ENCODE assay signal across 9 cellular contexts in genomic region chr3:184540777-184541681, GRCh38. TPM values are rescaled to one million over a fixed set of nuclear protein-coding genes. Genes with fewer than 3 reads are reported as not detected.
DNase-seq lines count a peak whose midpoint lies in the region; ATAC-seq and TF ChIP-seq lines count a peak whose summit lies in the region.
"Had no signal": no experiment of that assay in that cellular context is flagged by ENCODE, and none has a peak within 500 bp of the region (broad histone marks: within the 10 kb centered on the region; RNA-seq: fewer than 3 reads in every experiment).

No MANE protein-coding gene starts in this region.

- no peak overlapping the region for H3K27ac Mint-ChIP-seq in progenitor cell of endocrine pancreas
- H3K27ac Mint-ChIP-seq: natural killer cell treated with Interleukin-12 subunit alpha and Interleukin-12 subunit beta and Interleukin-15 and Interleukin-18, amount 100 ng/mL, for 72 hours had no signal

- no peak overlapping the region for H3K4me3 Mint-ChIP-seq in progenitor cell of endocrine pancreas (ENCODE audit: low read depth)
- H3K4me3 Mint-ChIP-seq: natural killer cell treated with Interleukin-12 subunit alpha and Interleukin-12 subunit beta and Interleukin-15 and Interleukin-18, amount 100 ng/mL, for 72 hours had no signal

- no peaks in the 10 kb centered on the region for H3K36me3 ChIP-seq in BE2C

- no peaks in the 10 kb centered on the region for H3K36me3 Mint-ChIP-seq in progenitor cell of endocrine pancreas (ENCODE audit: insufficient read depth)
- H3K36me3 Mint-ChIP-seq: natural killer cell treated with Interleukin-12 subunit alpha and Interleukin-12 subunit beta and Interleukin-15 and Interleukin-18, amount 100 ng/mL, for 72 hours had no signal

- no peaks in the 10 kb centered on the region for H3K4me1 ChIP-seq in BE2C

- TF ChIP-seq CTCF in BE2C (IDR thresholded peaks at IDR 0.05; ENCODE audit: low read depth, low read length) (peak; percentile 80), progenitor cell of endocrine pancreas (IDR thresholded peaks at IDR 0.05; ENCODE audit: unreplicated experiment) (peak; percentile 96)

- no peaks in the 10 kb centered on the region for H3K4me1 Mint-ChIP-seq in progenitor cell of endocrine pancreas (ENCODE audit: low read depth)

- H3K27me3 ChIP-seq in BE2C, result peaks cover 64% of the 10 kb centered on the region

- DNase-seq in BE2C (peak; percentile 65), HK-2 (ENCODE audit: unreplicated experiment) (peak; percentile 46), NOMO-1 treated with dmso at 0.1 percent for 144 hours (lab: John Stamatoyannopoulos, UW; ENCODE audit: unreplicated experiment) (peak; percentile 55), activated T-cell treated with anti-CD3 and anti-CD28 coated beads for 48 hours (ENCODE audit: low read depth) (peak; percentile 64), fibroblast of the conjunctiva (ENCODE audit: low read depth) (peak; percentile 18), progenitor cell of endocrine pancreas (ENCODE audit: low spot score, unreplicated experiment) (peak; percentile 84), MV-4-11 (lab: John Stamatoyannopoulos, UW) (no peak)

- no peak for ATAC-seq in GM21619 (IDR thresholded peaks at IDR 0.05; ENCODE audit: unreplicated experiment)

- no peaks in the 10 kb centered on the region for H3K9me3 ChIP-seq in BE2C

- peaks cover 72% of the 10 kb centered on the region for H3K27me3 Mint-ChIP-seq in progenitor cell of endocrine pancreas

- no peaks in the 10 kb centered on the region for H3K9me3 Mint-ChIP-seq in progenitor cell of endocrine pancreas (ENCODE audit: low read depth)
- H3K9me3 Mint-ChIP-seq: natural killer cell treated with Interleukin-12 subunit alpha and Interleukin-12 subunit beta and Interleukin-15 and Interleukin-18, amount 100 ng/mL, for 72 hours had no signal

- no peak overlapping the region for H3K4me3 ChIP-seq in BE2C (ENCODE audit: low read depth, low read length)

RNA-seq across cellular contexts. Expression of gene EPHB3, which starts 20.6 kb away (rescaled TPM):
- 28.9 TPM for polyA plus RNA-seq in BE2C (2012; ENCODE audit: insufficient read depth, insufficient read length, low read depth)
- total RNA-seq in progenitor cell of endocrine pancreas, result 11.7 and 13.4 TPM in 2 replicates
- total RNA-seq: natural killer cell treated with Interleukin-12 subunit alpha and Interleukin-12 subunit beta and Interleukin-15 and Interleukin-18, amount 100 ng/mL, for 72 hours had no signal
